In the genomic region with DNA sequence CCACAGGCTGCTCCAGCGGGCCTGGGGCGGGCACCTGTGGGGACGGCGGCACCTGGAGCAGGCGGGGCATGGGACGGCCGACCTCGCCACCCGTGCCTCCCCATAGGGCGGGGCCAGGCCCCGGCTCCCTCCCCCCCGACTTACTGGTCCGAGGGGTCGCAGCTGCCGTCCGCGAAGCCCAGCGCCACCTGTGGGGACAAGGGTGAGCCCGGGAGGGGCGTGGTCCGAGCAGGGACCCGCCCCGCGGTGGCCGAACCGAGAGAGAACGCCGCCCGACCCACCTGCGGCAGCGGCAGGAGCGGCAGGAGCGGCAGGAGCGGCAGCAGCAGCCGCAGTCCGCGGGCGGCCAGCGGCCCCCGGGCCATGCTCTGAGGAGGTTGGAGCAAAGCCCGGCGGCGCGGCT, we compare ENCODE assay signal across 8 cellular contexts. TPM values are rescaled to one million over a fixed set of nuclear protein-coding genes. Genes with fewer than 3 reads are reported as not detected.
DNase-seq lines count a peak whose midpoint lies in the region; ATAC-seq and TF ChIP-seq lines count a peak whose summit lies in the region.

Gene TMEM52, minus strand, starts transcription at position 379 of the 403 bp plus-strand sequence. Its CDS starts 14 bp downstream, at position 365.

- ATAC-seq in GM18520 (IDR thresholded peaks at IDR 0.05; ENCODE audit: unreplicated experiment) (peak; percentile 21), HG02938 (IDR thresholded peaks at IDR 0.05; ENCODE audit: unreplicated experiment) (peak; percentile 14)

- intact Hi-C loops in testis (cut with DNase I; ENCODE audit: low total_unique reads): no loop called here

- peak within 1 kb of the TSS; percentile 64 for H3K27ac ChIP-seq in testis

- TF ChIP-seq POLR2A in testis (IDR thresholded peaks at IDR 0.05): peak; percentile 55

- H3K36me3 ChIP-seq in testis (ENCODE audit: low read depth, missing control alignments): no peaks in the 10 kb centered on the region

- H3K9me3 ChIP-seq in iPS-18c (ENCODE audit: control insufficient read depth, insufficient read depth, low read length): no peaks in the 10 kb centered on the region
- no peaks in the 10 kb centered on the region for H3K9me3 ChIP-seq in testis

- H3K4me3 ChIP-seq in WI38 (ENCODE audit: low read depth, low read length) (peak within 1 kb of the TSS; percentile 55), iPS-18c (ENCODE audit: insufficient read depth, low read depth, low read length) (peak within 1 kb of the TSS; percentile 65), testis (peak within 1 kb of the TSS; percentile 64 to 72)

- no peak for TF ChIP-seq CTCF in WI38 (IDR thresholded peaks at IDR 0.05; ENCODE audit: low read depth, low read length)
- TF ChIP-seq CTCF in testis (IDR thresholded peaks at IDR 0.05): peak in 1 of 3 experiments; percentile 2

- DNase-seq in testis (no peak), C1 segment of cervical spinal cord (lab: John Stamatoyannopoulos, UW) (no peak), inferior parietal cortex (ENCODE audit: extremely low spot score) (no peak), NCI-H2107 treated with DMSO at 0.1 percent for 48 hours (lab: John Stamatoyannopoulos, UW; ENCODE audit: unreplicated experiment) (no peak)

- WGBS in testis, 2 donors: 2% methylated on average over 17 of the region's 44 CpGs; no CpG with 5 or more reads in 1 of the 2 donors

- no peaks in the 10 kb centered on the region for H3K27me3 ChIP-seq in testis

- peaks cover 13% of the 10 kb centered on the region for H3K4me1 ChIP-seq in testis

RNA-seq across cellular contexts. Expression of gene TMEM52, which starts in this region (rescaled TPM):
- total RNA-seq in testis: 100 to 1,000 TPM in 1 of 2 donors, 10 to 100 TPM in 1; 74.0 to 143 TPM
- 40.8 TPM for polyA plus RNA-seq in testis (ENCODE audit: insufficient read depth, low read depth, low replicate concordance)
